13 cellular contexts compared by ENCODE assay signal in genomic region chr10:94194256-94194655, GRCh38.
DNase-seq lines count a peak whose midpoint lies in the region; ATAC-seq, FAIRE-seq and TF ChIP-seq lines count a peak whose summit lies in the region.
"Had no signal": no experiment of that assay in that cellular context is flagged by ENCODE, and none has a peak within 500 bp of the region (broad histone marks: within the 10 kb centered on the region; RNA-seq: fewer than 3 reads in every experiment).

No MANE protein-coding gene starts in this region.

- H3K4me1 ChIP-seq in A549 = peaks cover 18% of the 10 kb centered on the region
- H3K4me1 ChIP-seq: left lung had no signal

- H3K27ac ChIP-seq in A549 = 0 out of 6 replicates have a peak overlapping the region, but pooled peaks of 1 of the 2 experiments have one; percentile 0
- H3K27ac ChIP-seq: C4-2B, left lung had no signal

- TF ChIP-seq CTCF in A549 (IDR thresholded peaks at IDR 0.05) = no peak; the same call in 2 of the 3 replicates

- no peak for TF ChIP-seq POLR2A in A549 (IDR thresholded peaks at IDR 0.05; ENCODE audit: low read length)
- no peak for TF ChIP-seq POLR2A in H54 (IDR thresholded peaks at IDR 0.05; ENCODE audit: low read depth, low read length)

- CTCF ChIA-PET in A549 (lab: Yijun Ruan, JAX) = interaction anchor here (0.6 to 1.4 kb wide), 3 partner anchors 9 to 60 kb away, joined by 3 to 4 read pairs (median 3); no protein-coding TSS in a partner anchor

- no peak overlapping the region for H3K4me3 ChIP-seq in A549
- H3K4me3 ChIP-seq: left lung had no signal

- H3K4me2 ChIP-seq in A549 = peak overlapping the region; percentile 49

- H3K9me3 Mint-ChIP-seq in T-helper 2 cell treated with Interferon-gamma antibody and Interleukin-4, amounts not matched to agents 5 μg/mL and 100 μg/mL, for 36 hours = no peaks in the 10 kb centered on the region

- no peaks in the 10 kb centered on the region for H3K36me3 Mint-ChIP-seq in T-helper 2 cell treated with Interferon-gamma antibody and Interleukin-4, amounts not matched to agents 5 μg/mL and 100 μg/mL, for 36 hours (ENCODE audit: low read depth)
- H3K36me3 Mint-ChIP-seq: WTC11 had no signal

- no peak for FAIRE-seq in A549 (lab: Jason Lieb, UNC)
- FAIRE-seq in H54 (lab: Jason Lieb, UNC) = peak; percentile 98

- H3K9me3 ChIP-seq in A549 = no peaks in the 10 kb centered on the region
- H3K9me3 ChIP-seq: left lung, thoracic aorta had no signal

- H3K4me1 Mint-ChIP-seq in T-helper 2 cell treated with Interferon-gamma antibody and Interleukin-4, amounts not matched to agents 5 μg/mL and 100 μg/mL, for 36 hours (ENCODE audit: low read depth) = no peaks in the 10 kb centered on the region

- H3K27me3 Mint-ChIP-seq in T-helper 2 cell treated with Interferon-gamma antibody and Interleukin-4, amounts not matched to agents 5 μg/mL and 100 μg/mL, for 36 hours (ENCODE audit: low read depth) = peaks cover 7% of the 10 kb centered on the region

- H3K27ac Mint-ChIP-seq in T-helper 2 cell treated with Interferon-gamma antibody and Interleukin-4, amounts not matched to agents 5 μg/mL and 100 μg/mL, for 36 hours = no peak overlapping the region
- H3K27ac Mint-ChIP-seq: WTC11 had no signal

- no peak for TF ChIP-seq EP300 in A549 (IDR thresholded peaks at IDR 0.05)

- peak in 1 of 2 experiments; percentile 35 for DNase-seq in A549 (ENCODE audit: low read depth in 1 of 2, low spot score in 1 of 2)
- peak; percentile 23 for DNase-seq in H54 (ENCODE audit: insufficient read length, low spot score)
- peak; percentile 64 for DNase-seq in amniotic epithelial cell (ENCODE audit: low read depth)
- DNase-seq in glomerular visceral epithelial cell (ENCODE audit: extremely low spot score) = peak; percentile 63
- no peak for DNase-seq in NCI-H2196 treated with DMSO at 0.1 percent for 48 hours (lab: John Stamatoyannopoulos, UW; ENCODE audit: unreplicated experiment)
- DNase-seq in NOMO-1 treated with DMSO at 0.1 percent for 48 hours (lab: John Stamatoyannopoulos, UW; ENCODE audit: unreplicated experiment) = no peak
- no peak for DNase-seq in T-helper 2 cell treated with Interferon-gamma antibody and Interleukin-4, amounts not matched to agents 5 μg/mL and 100 μg/mL, for 36 hours (ENCODE audit: low spot score)
- DNase-seq: left lung, posterior cingulate gyrus had no signal

- no peak overlapping the region for H3K4me3 Mint-ChIP-seq in T-helper 2 cell treated with Interferon-gamma antibody and Interleukin-4, amounts not matched to agents 5 μg/mL and 100 μg/mL, for 36 hours
- H3K4me3 Mint-ChIP-seq: WTC11 had no signal

- ATAC-seq in A549 (peak; percentile 88 to 90), HG03571 (IDR thresholded peaks at IDR 0.05; ENCODE audit: unreplicated experiment) (no peak)
- ATAC-seq: left lung had no signal

- WGBS in A549 (ENCODE audit: missing lambda C conversion rate) = 5% methylated on average over 1 of the region's 1 CpG

- POLR2A ChIA-PET in A549 (lab: Yijun Ruan, JAX) = no interaction called here

- peak in 1 of 2 experiments; percentile 14; a peak in 1 of 5 replicates for TF ChIP-seq RAD21 in A549 (conservative IDR thresholded peaks at IDR 0.05 in 1 of 2, IDR thresholded peaks at IDR 0.05 in 1 of 2)

TF ChIP-seq in A549, 52 proteins besides CTCF, POLR2A, EP300 and RAD21:
- TF ChIP-seq MAZ (IDR thresholded peaks at IDR 0.05; ENCODE audit: borderline replicate concordance, low read depth, low read length) (no peak), JUNB (IDR thresholded peaks at IDR 0.05) (no peak), FOSL2 (IDR thresholded peaks at IDR 0.05) (no peak), FOSL2 (CRISPR knock-in tag; IDR thresholded peaks at IDR 0.05) (peak; percentile 36), FOXS1 (CRISPR knock-in tag; IDR thresholded peaks at IDR 0.05) (no peak)

Comparison
In these comparisons a context has a peak if more than half of its experiments do, and no peak if none do; other contexts are left out.
1. DNase-seq: peak in H54 (single experiment), amniotic epithelial cell (single experiment) and glomerular visceral epithelial cell (single experiment); none in NCI-H2196 treated with DMSO at 0.1 percent for 48 hours (single experiment), NOMO-1 treated with DMSO at 0.1 percent for 48 hours (single experiment) and T-helper 2 cell treated with Interferon-gamma antibody and Interleukin-4, amounts not matched to agents 5 μg/mL and 100 μg/mL, for 36 hours (single experiment).